Comparison of ENCODE assay signal across 29 cellular contexts in the genomic region with DNA sequence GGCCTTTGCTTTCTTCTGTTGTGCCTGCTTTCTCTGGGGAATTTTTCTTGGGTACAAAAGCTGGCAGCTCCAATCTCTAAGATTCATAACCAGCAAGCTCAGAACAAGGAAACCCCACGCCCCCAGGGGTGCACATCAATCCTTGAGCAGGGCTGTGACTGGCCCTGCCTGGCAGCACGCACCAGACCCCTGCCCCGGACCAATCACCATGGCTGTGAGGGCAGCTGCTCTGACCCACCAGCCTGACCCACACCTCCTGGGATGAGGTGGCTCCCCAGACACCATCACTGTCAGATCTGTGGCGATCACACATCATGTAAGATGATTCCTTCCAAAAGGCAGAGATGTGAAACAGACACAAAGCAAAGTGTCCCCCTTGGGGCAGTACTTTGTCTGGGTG.
"Had no signal": no experiment of that assay in that cellular context is flagged by ENCODE, and none has a peak within 500 bp of the region (broad histone marks: within the 10 kb centered on the region; RNA-seq: fewer than 3 reads in every experiment).

No MANE protein-coding gene starts in this region.

- H3K4me3 ChIP-seq: ascending aorta, cardiac muscle cell, coronary artery, dorsolateral prefrontal cortex, gastroesophageal sphincter, hepatocyte, lower lobe of right lung, pancreas, right atrium auricular region, spleen, tibial nerve had no signal

- ATAC-seq: activated CD4-positive, CD25-positive, alpha-beta regulatory T cell treated with anti-CD3 and anti-CD28 coated beads, Interleukin-2, amount 50 U/mL, for 24 hours; effector memory CD8-positive, alpha-beta T cell; gastroesophageal sphincter; left lobe of liver; lower lobe of right lung; pancreas had no signal

- H3K4me1 ChIP-seq: ascending aorta, gastroesophageal sphincter, lower lobe of right lung, pancreas, right atrium auricular region, spleen, tibial nerve had no signal

- H3K27me3 ChIP-seq: ascending aorta, cardiac muscle cell, hepatocyte, pancreas, right atrium auricular region, tibial nerve had no signal

- H3K9me3 ChIP-seq: ascending aorta, gastroesophageal sphincter, lower lobe of right lung, pancreas, right atrium auricular region had no signal

- DNase-seq: activated CD4-positive, alpha-beta T cell treated with anti-CD3 and anti-CD28 coated beads for 48 hours; activated CD4-positive, alpha-beta T cell treated with anti-CD3 and anti-CD28 coated beads, Interleukin-2, amount 50 U/mL, for 48 hours; activated naive CD4-positive, alpha-beta T cell treated with Interleukin-2 at 50 U/mL for 16 hours; activated naive CD8-positive, alpha-beta T cell treated with anti-CD3 and anti-CD28 coated beads, Interleukin-2, amount 10 ng/mL, durations not matched to agents 7 days and 5 days; activated T-cell treated with anti-CD3 and anti-CD28 coated beads, Interleukin-2, amount 50 U/mL, for 48 hours; cerebellar nuclear complex; effector memory CD8-positive, alpha-beta T cell; erythroblast; lower lobe of right lung; mesenchymal stem cell; nephron progenitor cell; spleen; stimulated activated naive CD4-positive, alpha-beta T cell; SW 1271; T-helper 9 cell; WERI-Rb-1 had no signal

- H3K27ac ChIP-seq: ascending aorta, cardiac muscle cell, coronary artery, dorsolateral prefrontal cortex, gastroesophageal sphincter, hepatocyte, lower lobe of right lung, pancreas, right atrium auricular region, spleen, tibial nerve, WERI-Rb-1 had no signal

- H3K36me3 ChIP-seq: ascending aorta, cardiac muscle cell, gastroesophageal sphincter, lower lobe of right lung, pancreas, right atrium auricular region, spleen, tibial nerve, WERI-Rb-1 had no signal

- H2AFZ ChIP-seq: hepatocyte had no signal

- H3K4me2 ChIP-seq: hepatocyte had no signal

- FAIRE-seq: keratinocyte, pancreas, TTC549 had no signal
